In the genomic region with DNA sequence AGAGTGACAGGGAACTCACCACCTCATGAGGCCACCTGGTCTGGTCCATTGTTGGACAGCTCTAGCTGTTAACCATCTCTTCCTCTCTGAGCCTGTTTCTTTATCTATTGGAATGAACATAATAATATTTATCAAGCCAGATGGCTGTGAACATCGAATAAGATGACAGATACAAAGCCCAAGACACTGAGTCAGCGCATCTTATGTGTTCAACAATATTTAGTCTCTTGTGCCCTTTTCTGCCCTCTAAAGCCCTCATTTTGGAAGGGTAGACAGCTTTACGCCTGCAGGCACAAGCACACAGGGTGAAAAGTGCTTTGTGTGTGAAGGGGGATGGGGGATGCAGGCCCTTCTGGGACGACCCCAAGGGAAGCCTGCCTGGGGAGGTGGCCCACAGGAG, we compare ENCODE assay signal across 23 cellular contexts.
"Had no signal": no experiment of that assay in that cellular context is flagged by ENCODE, and none has a peak within 500 bp of the region (broad histone marks: within the 10 kb centered on the region; RNA-seq: fewer than 3 reads in every experiment).

No MANE protein-coding gene starts in this region.

- H3K27ac ChIP-seq: hepatocyte, left ventricle myocardium inferior, lower lobe of right lung, neural progenitor cell, parathyroid adenoma, testis, tibial nerve, upper lobe of right lung, vagina had no signal

- ATAC-seq: left cardiac atrium; lower lobe of right lung; natural killer cell treated with Interleukin-12 subunit alpha and Interleukin-12 subunit beta and Interleukin-15 and Interleukin-18, amount 100 ng/mL, for 72 hours; sciatic nerve; stimulated activated naive B cell treated with anti-CD40 and anti-IgM and Interleukin-4, amounts not matched to agents 10 μg/mL and 1 μg/mL and 100 μg/mL, for 72 hours; stimulated activated naive CD8-positive, alpha-beta T cell treated with anti-CD3 and anti-CD28 coated beads, Interleukin-15, amount 100 ng/mL, for 72 hours; upper lobe of right lung had no signal

- H3K9ac ChIP-seq: neural progenitor cell, parathyroid adenoma had no signal

- H3K27ac Mint-ChIP-seq: endodermal cell; memory B cell; natural killer cell treated with Interleukin-12 subunit alpha and Interleukin-12 subunit beta and Interleukin-15 and Interleukin-18, amount 100 ng/mL, for 72 hours; neural progenitor cell; stimulated activated naive B cell treated with anti-CD40 and anti-IgM and Interleukin-4, amounts not matched to agents 10 μg/mL and 1 μg/mL and 100 μg/mL, for 72 hours had no signal

- H3K4me3 ChIP-seq: hepatocyte, left ventricle myocardium inferior, lower lobe of right lung, neural progenitor cell, prostate gland, testis, tibial nerve, upper lobe of right lung, vagina had no signal

- H3K4me3 Mint-ChIP-seq: endodermal cell; memory B cell; mesothelial cell of epicardium; natural killer cell treated with Interleukin-12 subunit alpha and Interleukin-12 subunit beta and Interleukin-15 and Interleukin-18, amount 100 ng/mL, for 72 hours; neural progenitor cell; stimulated activated naive B cell treated with anti-CD40 and anti-IgM and Interleukin-4, amounts not matched to agents 10 μg/mL and 1 μg/mL and 100 μg/mL, for 72 hours; stimulated activated naive CD8-positive, alpha-beta T cell treated with anti-CD3 and anti-CD28 coated beads, Interleukin-15, amount 100 ng/mL, for 72 hours had no signal

- H3K36me3 Mint-ChIP-seq: memory B cell; natural killer cell treated with Interleukin-12 subunit alpha and Interleukin-12 subunit beta and Interleukin-15 and Interleukin-18, amount 100 ng/mL, for 72 hours; neural progenitor cell; stimulated activated naive B cell treated with anti-CD40 and anti-IgM and Interleukin-4, amounts not matched to agents 10 μg/mL and 1 μg/mL and 100 μg/mL, for 72 hours had no signal

- DNase-seq: effector CD4-positive, alpha-beta T cell; foreskin melanocyte; left cardiac atrium; left ventricle myocardium inferior; lower lobe of right lung; occipital lobe; stimulated activated CD4-positive, alpha-beta T cell treated with anti-CD3 and anti-CD28 coated beads, Interleukin-2, amount 100 ng/mL, for 24 hours; stimulated activated CD4-positive, alpha-beta T cell treated with anti-CD3 and anti-CD28 coated beads, Interleukin-4, amount 100 ng/mL, for 4 hours; stimulated activated naive B cell treated with anti-CD40 and anti-IgM and Interleukin-4, amounts not matched to agents 10 μg/mL and 1 μg/mL and 100 μg/mL, for 72 hours; testis had no signal

- H3K36me3 ChIP-seq: left ventricle myocardium inferior, lower lobe of right lung, neural progenitor cell, prostate gland, tibial nerve, upper lobe of right lung, vagina had no signal

- H3K9me3 Mint-ChIP-seq: memory B cell; natural killer cell treated with Interleukin-12 subunit alpha and Interleukin-12 subunit beta and Interleukin-15 and Interleukin-18, amount 100 ng/mL, for 72 hours; neural progenitor cell; stimulated activated naive B cell treated with anti-CD40 and anti-IgM and Interleukin-4, amounts not matched to agents 10 μg/mL and 1 μg/mL and 100 μg/mL, for 72 hours; stimulated activated naive CD8-positive, alpha-beta T cell treated with anti-CD3 and anti-CD28 coated beads, Interleukin-15, amount 100 ng/mL, for 72 hours had no signal

- H3K4me1 ChIP-seq: left ventricle myocardium inferior, neural progenitor cell, parathyroid adenoma, prostate gland, testis, tibial nerve, upper lobe of right lung had no signal

- H3K9me3 ChIP-seq: left ventricle myocardium inferior, lower lobe of right lung, prostate gland, testis, upper lobe of right lung, vagina had no signal

- H3K27me3 ChIP-seq: testis, upper lobe of right lung, vagina had no signal
